18 cellular contexts compared by ENCODE assay signal in genomic region chr7:510061-510481, GRCh38. TPM values are rescaled to one million over a fixed set of nuclear protein-coding genes. Genes with fewer than 3 reads are reported as not detected.
DNase-seq lines count a peak whose midpoint lies in the region; ATAC-seq, FAIRE-seq and TF ChIP-seq lines count a peak whose summit lies in the region.
"Had no signal": no experiment of that assay in that cellular context is flagged by ENCODE, and none has a peak within 500 bp of the region (broad histone marks: within the 10 kb centered on the region; RNA-seq: fewer than 3 reads in every experiment).

No MANE protein-coding gene starts in this region.

- no peak for TF ChIP-seq POLR2A in HepG2 (IDR thresholded peaks at IDR 0.05; ENCODE audit: insufficient read depth in 1 of 2, low read depth in 2 of 2, low read length in 2 of 2)
- no peak for TF ChIP-seq POLR2A in sigmoid colon (IDR thresholded peaks at IDR 0.05)

- H3K9me3 ChIP-seq in HepG2 (ENCODE audit: low read length) (no peaks in the 10 kb centered on the region), sigmoid colon (no peaks in the 10 kb centered on the region)

- 81% methylated on average over 9 of the region's 22 CpGs for whole genome bisulfite sequencing in HepG2 (ENCODE audit: low lambda C conversion rate)
- 86 to 92% methylated on average over 22 of the region's 22 CpGs for WGBS in sigmoid colon, 2 donors

- CTCF ChIA-PET in HepG2 (lab: Yijun Ruan, JAX; ENCODE audit: low intra/inter-chr PET ratio, low total read pairs) (no interaction called here), HEK293T (lab: Yijun Ruan, JAX) (no interaction called here)
- CTCF ChIA-PET in activated CD8-positive, alpha-beta memory T cell treated with anti-CD3 and anti-CD28 coated beads, Interleukin-2, amount 10 ng/mL, durations not matched to agents 7 days and 5 days (lab: Charles Lee): no interaction called here

- no peaks in the 10 kb centered on the region; a peak in 1 of 5 replicates for H3K27me3 ChIP-seq in HepG2 (ENCODE audit: control insufficient read depth in 1 of 2, insufficient read depth in 2 of 2, low read length in 2 of 2)
- no peaks in the 10 kb centered on the region for H3K27me3 ChIP-seq in sigmoid colon

- peaks cover under 1% of the 10 kb centered on the region; the same call in 1 of the 2 replicates for H4K20me1 ChIP-seq in HepG2 (ENCODE audit: insufficient read depth, low read length)

- no peaks in the 10 kb centered on the region for H3K36me3 Mint-ChIP-seq in activated CD8-positive, alpha-beta memory T cell treated with anti-CD3 and anti-CD28 coated beads, Interleukin-2, amount 10 ng/mL, durations not matched to agents 7 days and 5 days

- BruUV-seq in HepG2 (replicated peaks; lab: Mats Ljungman, UMichigan): no TSS peak

- no peaks in the 10 kb centered on the region for H3K9me3 Mint-ChIP-seq in stimulated activated naive CD8-positive, alpha-beta T cell treated with anti-CD3 and anti-CD28 coated beads, Interleukin-15, amount 100 ng/mL, for 72 hours
- no peaks in the 10 kb centered on the region for H3K9me3 Mint-ChIP-seq in activated CD8-positive, alpha-beta memory T cell treated with anti-CD3 and anti-CD28 coated beads, Interleukin-2, amount 10 ng/mL, durations not matched to agents 7 days and 5 days (ENCODE audit: low read depth)

- H3K4me1 ChIP-seq in HepG2 (ENCODE audit: insufficient read depth, low read length) (no peaks in the 10 kb centered on the region), sigmoid colon (peaks cover 0 to 36% (median 29%) of the 10 kb centered on the region in 4 donors)

- no peak for TF ChIP-seq RAD21 in HepG2 (CRISPR knock-in tag; IDR thresholded peaks at IDR 0.05)

- FAIRE-seq in HepG2 (lab: Jason Lieb, UNC): no peak
- FAIRE-seq: G401.6 had no signal

- TF ChIP-seq EP300 in HepG2 (IDR thresholded peaks at IDR 0.05; ENCODE audit: low read depth in 2 of 2, low read length in 2 of 2) (no peak), HepG2 (CRISPR knock-in tag; IDR thresholded peaks at IDR 0.05; ENCODE audit: borderline replicate concordance) (no peak), sigmoid colon (IDR thresholded peaks at IDR 0.05) (no peak)

- H3K27me3 Mint-ChIP-seq in stimulated activated naive CD8-positive, alpha-beta T cell treated with anti-CD3 and anti-CD28 coated beads, Interleukin-15, amount 100 ng/mL, for 72 hours: peaks cover 3% of the 10 kb centered on the region
- H3K27me3 Mint-ChIP-seq in activated CD8-positive, alpha-beta memory T cell treated with anti-CD3 and anti-CD28 coated beads, Interleukin-2, amount 10 ng/mL, durations not matched to agents 7 days and 5 days: peaks cover 3% of the 10 kb centered on the region

- intact Hi-C loops in HepG2 (cut with micrococcal nuclease; ENCODE audit: unreplicated experiment): no loop called here
- intact Hi-C loops in sigmoid colon (cut with DNase I): loop anchor here (10.0 kb wide), 2 partner anchors 365 to 1025 kb away; partner anchors contain the start of genes GET4 and MAFK

- H3K4me3 Mint-ChIP-seq in stimulated activated naive CD8-positive, alpha-beta T cell treated with anti-CD3 and anti-CD28 coated beads, Interleukin-15, amount 100 ng/mL, for 72 hours: no peak overlapping the region
- no peak overlapping the region for H3K4me3 Mint-ChIP-seq in activated CD8-positive, alpha-beta memory T cell treated with anti-CD3 and anti-CD28 coated beads, Interleukin-2, amount 10 ng/mL, durations not matched to agents 7 days and 5 days

- H3K4me3 ChIP-seq in HepG2 (replicated peaks in 1 of 3; ENCODE audit: insufficient read depth in 1 of 3, low read depth in 2 of 3, low read length in 3 of 3): no peak overlapping the region
- H3K4me3 ChIP-seq in sigmoid colon: no peak overlapping the region

- no peak for DNase-seq in stimulated activated naive CD8-positive, alpha-beta T cell treated with anti-CD3 and anti-CD28 coated beads, Interleukin-15, amount 100 ng/mL, for 72 hours
- no peak for DNase-seq in stimulated activated naive CD8-positive, alpha-beta T cell treated with anti-CD3 and anti-CD28 coated beads, Interleukin-15, Interleukin-2, amounts not matched to agents 100 U/mL and 50 U/mL, for 24 hours
- DNase-seq in HepG2 (ENCODE audit: low spot score): no peak
- peak; percentile 57 for DNase-seq in sigmoid colon
- no peak for DNase-seq in NCI-H524 (lab: John Stamatoyannopoulos, UW)
- DNase-seq in HEK293T (ENCODE audit: extremely low spot score): no peak
- DNase-seq in activated CD8-positive, alpha-beta memory T cell treated with anti-CD3 and anti-CD28 coated beads, Interleukin-2, amount 10 ng/mL, durations not matched to agents 7 days and 5 days: no peak
- DNase-seq: DND-41, H7, Karpas-422, MM.1S, NCI-H1092 treated with DMSO at 0.1 percent for 48 hours, NCI-H1694 treated with DMSO at 0.1 percent for 48 hours, NCI-H345, NCI-H69, OCI-M1 had no signal

- H3K27ac ChIP-seq in HepG2 (ENCODE audit: extremely low read length, insufficient read depth, low read length): no peak overlapping the region
- no peak overlapping the region for H3K27ac ChIP-seq in sigmoid colon
- H3K27ac ChIP-seq: C4-2B had no signal

- H3K4me1 Mint-ChIP-seq in stimulated activated naive CD8-positive, alpha-beta T cell treated with anti-CD3 and anti-CD28 coated beads, Interleukin-15, amount 100 ng/mL, for 72 hours: peaks cover 12% of the 10 kb centered on the region
- peaks cover 8% of the 10 kb centered on the region for H3K4me1 Mint-ChIP-seq in activated CD8-positive, alpha-beta memory T cell treated with anti-CD3 and anti-CD28 coated beads, Interleukin-2, amount 10 ng/mL, durations not matched to agents 7 days and 5 days

- H3K9ac ChIP-seq in HepG2 (ENCODE audit: insufficient read depth, low read depth, low read length): no peak overlapping the region

- H3K36me3 ChIP-seq in HepG2 (replicated peaks in 1 of 2; ENCODE audit: control insufficient read depth in 1 of 2, insufficient read depth in 2 of 2, low read length in 2 of 2) (no peaks in the 10 kb centered on the region), sigmoid colon (peaks cover 8 to 61% (median 16%) of the 10 kb centered on the region in 4 donors)

- H3K4me2 ChIP-seq in HepG2 (ENCODE audit: low read depth, low read length): no peak overlapping the region

- in situ Hi-C loops in HepG2 (cut with HindIII; ENCODE audit: extremely low pct_ligation_motif_present, low pct_unique_long_range_greater_than_20kb): no loop called here

- POLR2A ChIA-PET in HepG2 (lab: Yijun Ruan, JAX): no interaction called here
- POLR2A ChIA-PET in HEK293T (lab: Yijun Ruan, JAX): no interaction called here

- no peak overlapping the region for H3K27ac Mint-ChIP-seq in stimulated activated naive CD8-positive, alpha-beta T cell treated with anti-CD3 and anti-CD28 coated beads, Interleukin-15, amount 100 ng/mL, for 72 hours
- no peak overlapping the region for H3K27ac Mint-ChIP-seq in activated CD8-positive, alpha-beta memory T cell treated with anti-CD3 and anti-CD28 coated beads, Interleukin-2, amount 10 ng/mL, durations not matched to agents 7 days and 5 days

- ATAC-seq in stimulated activated naive CD8-positive, alpha-beta T cell treated with anti-CD3 and anti-CD28 coated beads, Interleukin-15, amount 100 ng/mL, for 72 hours: peak; percentile 42
- ATAC-seq in stimulated activated naive CD8-positive, alpha-beta T cell treated with anti-CD3 and anti-CD28 coated beads, Interleukin-15, Interleukin-2, amounts not matched to agents 100 U/mL and 50 U/mL, for 24 hours: no peak
- no peak for ATAC-seq in HepG2
- ATAC-seq in activated CD8-positive, alpha-beta memory T cell treated with anti-CD3 and anti-CD28 coated beads, Interleukin-2, amount 10 ng/mL, durations not matched to agents 7 days and 5 days: no peak

- H3K79me2 ChIP-seq in HepG2 (ENCODE audit: insufficient read depth, low read length): no peaks in the 10 kb centered on the region

- no peak for TF ChIP-seq CTCF in HepG2 (CRISPR knock-in tag; IDR thresholded peaks at IDR 0.05)
- TF ChIP-seq CTCF in sigmoid colon (IDR thresholded peaks at IDR 0.05): no peak

- no peak overlapping the region for H2AFZ ChIP-seq in HepG2 (ENCODE audit: low read length)

TF ChIP-seq in HepG2, 621 proteins besides CTCF, POLR2A, EP300 and RAD21 (continues in another document):
- peak; percentile 77 for TF ChIP-seq ZNF629 (CRISPR knock-in tag; conservative IDR thresholded peaks at IDR 0.05)

TF ChIP-seq in HEK293T, 16 proteins besides CTCF, POLR2A, EP300 and RAD21:
- TF ChIP-seq L3MBTL2 (conservative IDR thresholded peaks at IDR 0.05) (no peak), SP1 (IDR thresholded peaks at IDR 0.05) (no peak), FOXA1 (IDR thresholded peaks at IDR 0.05) (no peak)

RNA-seq across cellular contexts. Expression of gene PDGFA, which starts 9.6 kb away (rescaled TPM):
- total RNA-seq in HepG2 (2016; rRNA removed; fragmentation: Illumina TruSeq; extraction: Trizol) (0.80 and 1.5 TPM in 2 replicates), sigmoid colon (10 to 100 TPM; 33.9 to 38.5 (median 36.9) TPM)
- 1.1 and 1.6 TPM in 2 replicates for total RNA-seq in HepG2 (2016; cell fraction: cytosol; rRNA removed; fragmentation: Illumina TruSeq; extraction: Trizol; ENCODE audit: low read depth)
- total RNA-seq in HepG2 (2016; cell fraction: insoluble cytoplasmic fraction; rRNA removed; fragmentation: Illumina TruSeq; extraction: Trizol): 1.0 and 1.8 TPM in 2 replicates
- total RNA-seq in HepG2 (2016; cell fraction: membrane; rRNA removed; fragmentation: Illumina TruSeq; extraction: Trizol): 2.6 and 3.0 TPM in 2 replicates
- total RNA-seq in HepG2 (2016; cell fraction: nucleus; rRNA removed; fragmentation: Illumina TruSeq; extraction: Trizol): 1.3 and 1.4 TPM in 2 replicates
- polyA plus RNA-seq in HepG2 (2011; rRNA removed) (2.4 and 3.4 TPM in 2 replicates), sigmoid colon (10 to 100 TPM; 19.7 to 21.6 (median 20.0) TPM)
- polyA plus RNA-seq in HepG2 (2011; cell fraction: cytosol; rRNA removed): 1.2 and 2.1 TPM in 2 replicates
- polyA plus RNA-seq in HepG2 (2011; cell fraction: nucleus; rRNA removed): 2.9 and 5.0 TPM in 2 replicates
- 1.2 and 1.3 TPM in 2 replicates for polyA plus RNA-seq in HepG2 (2012)
- polyA plus RNA-seq in HepG2 (2016; cell fraction: cytosol; fragmentation: Illumina TruSeq; extraction: Trizol; ENCODE audit: low read depth): 0.57 and 0.60 TPM in 2 replicates
- polyA plus RNA-seq in HepG2 (2016; cell fraction: insoluble cytoplasmic fraction; fragmentation: Illumina TruSeq; extraction: Trizol; ENCODE audit: low read depth): 0.93 and 1.1 TPM in 2 replicates
- polyA plus RNA-seq in HepG2 (2016; cell fraction: membrane; fragmentation: Illumina TruSeq; extraction: Trizol; ENCODE audit: low read depth): 1.1 TPM in 2 replicates
- polyA plus RNA-seq in HepG2 (2016; cell fraction: nucleus; fragmentation: Illumina TruSeq; extraction: Trizol; ENCODE audit: insufficient read depth, low read depth): 1.9 TPM in 2 replicates
- 14.6 and 20.5 TPM in 2 replicates for polyA minus RNA-seq in HepG2 (2011; rRNA and poly(A)+ RNA removed; ENCODE audit: low replicate concordance)
- polyA minus RNA-seq in HepG2 (2011; cell fraction: cytosol; rRNA and poly(A)+ RNA removed): 4.8 and 15.5 TPM in 2 replicates
- polyA minus RNA-seq in HepG2 (2011; cell fraction: nucleus; rRNA and poly(A)+ RNA removed): 2.3 and 2.4 TPM in 2 replicates
- total RNA-seq in activated CD8-positive, alpha-beta memory T cell treated with anti-CD3 and anti-CD28 coated beads, Interleukin-2, amount 10 ng/mL, durations not matched to agents 7 days and 5 days: 1 to 10 TPM in 1 of 2 experiments, under 1 TPM in 1; 0.67 to 2.3 TPM

Comparison
In these comparisons a context has a peak if more than half of its experiments do, and no peak if none do; other contexts are left out.
1. RNA of gene PDGFA, which starts 9.6 kb away (total RNA-seq): 33.9 to 38.5 TPM in sigmoid colon; 0.67 to 2.3 TPM in activated CD8-positive, alpha-beta memory T cell treated with anti-CD3 and anti-CD28 coated beads, Interleukin-2, amount 10 ng/mL, durations not matched to agents 7 days and 5 days and 0.80 to 3.0 TPM in HepG2; every median in the first group is over 4 times any median in the second.